8 cellular contexts compared by ENCODE assay signal in the genomic region with DNA sequence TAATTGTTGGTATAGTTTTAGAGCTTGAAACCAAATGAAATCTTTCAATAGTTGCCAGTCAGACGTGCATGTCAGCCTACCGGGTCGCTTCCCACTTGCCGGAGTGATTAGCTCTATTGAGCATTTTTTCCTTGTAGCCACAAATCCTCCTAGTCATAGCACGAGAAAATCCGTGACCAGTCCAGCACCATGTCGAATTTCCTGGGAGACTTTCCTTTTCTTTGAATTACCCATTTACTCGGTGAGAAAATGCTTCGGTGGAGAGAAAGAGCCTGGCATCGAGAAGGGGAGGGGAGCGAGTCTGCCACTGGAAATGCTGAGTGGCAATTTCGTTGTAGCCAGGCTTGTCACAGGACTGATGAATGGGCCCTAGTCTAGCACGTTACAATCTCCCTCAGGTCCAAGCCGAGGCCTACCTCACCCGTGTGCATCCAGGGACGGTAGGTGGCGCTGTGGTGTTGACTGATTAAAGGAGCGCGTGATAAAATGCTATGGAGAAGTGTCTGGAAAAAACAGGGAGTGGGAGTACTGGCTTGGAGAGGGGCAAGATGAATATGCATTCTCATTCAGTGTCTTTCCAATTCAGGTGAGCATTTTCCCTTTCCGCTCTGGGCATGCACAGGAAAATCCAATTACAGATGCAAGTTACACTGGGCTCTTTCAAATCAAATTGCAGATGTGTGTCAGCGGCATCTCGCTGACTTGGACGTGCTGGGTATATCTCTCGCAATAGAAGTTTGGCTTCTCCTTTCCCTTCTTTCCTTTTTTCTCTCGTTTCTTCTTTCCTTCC.
DNase-seq lines count a peak whose midpoint lies in the region; ATAC-seq and TF ChIP-seq lines count a peak whose summit lies in the region.

No MANE protein-coding gene starts in this region.

- no peak overlapping the region for H3K4me3 ChIP-seq in left ventricle myocardium inferior
- no peak overlapping the region for H3K4me3 ChIP-seq in retinal pigment epithelial cell (ENCODE audit: low read length)

- TF ChIP-seq CTCF in left ventricle myocardium inferior (IDR thresholded peaks at IDR 0.05; ENCODE audit: borderline replicate concordance) (peak; percentile 65), retinal pigment epithelial cell (conservative IDR thresholded peaks at IDR 0.05; ENCODE audit: low read depth, low read length) (peak; percentile 95)

- ATAC-seq in GM21717 (IDR thresholded peaks at IDR 0.05; ENCODE audit: unreplicated experiment) (peak; percentile 61), HG02763 (IDR thresholded peaks at IDR 0.05; ENCODE audit: unreplicated experiment) (no peak)
- peak; percentile 83 for ATAC-seq in activated naive CD8-positive, alpha-beta T cell treated with anti-CD3 and anti-CD28 coated beads, Interleukin-2, amount 10 ng/mL, durations not matched to agents 7 days and 5 days (ENCODE audit: low read depth)

- H3K4me3 Mint-ChIP-seq in activated naive CD8-positive, alpha-beta T cell treated with anti-CD3 and anti-CD28 coated beads, Interleukin-2, amount 10 ng/mL, durations not matched to agents 7 days and 5 days: no peak overlapping the region

- H3K27ac ChIP-seq in left ventricle myocardium inferior (replicated peaks): no peak overlapping the region

- H3K9me3 Mint-ChIP-seq in activated naive CD8-positive, alpha-beta T cell treated with anti-CD3 and anti-CD28 coated beads, Interleukin-2, amount 10 ng/mL, durations not matched to agents 7 days and 5 days: no peaks in the 10 kb centered on the region

- no peaks in the 10 kb centered on the region for H3K36me3 ChIP-seq in left ventricle myocardium inferior

- POLR2A ChIA-PET in activated naive CD8-positive, alpha-beta T cell treated with anti-CD3 and anti-CD28 coated beads, Interleukin-2, amount 10 ng/mL, durations not matched to agents 7 days and 5 days (lab: Charles Lee): no interaction called here

- intact Hi-C loops in left ventricle myocardium inferior (cut with micrococcal nuclease): no loop called here

- H3K9me3 ChIP-seq in left ventricle myocardium inferior (replicated peaks): no peaks in the 10 kb centered on the region

- peaks cover 10% of the 10 kb centered on the region for H3K27me3 Mint-ChIP-seq in activated naive CD8-positive, alpha-beta T cell treated with anti-CD3 and anti-CD28 coated beads, Interleukin-2, amount 10 ng/mL, durations not matched to agents 7 days and 5 days

- H3K36me3 Mint-ChIP-seq in activated naive CD8-positive, alpha-beta T cell treated with anti-CD3 and anti-CD28 coated beads, Interleukin-2, amount 10 ng/mL, durations not matched to agents 7 days and 5 days: no peaks in the 10 kb centered on the region

- no peak overlapping the region for H3K27ac Mint-ChIP-seq in activated naive CD8-positive, alpha-beta T cell treated with anti-CD3 and anti-CD28 coated beads, Interleukin-2, amount 10 ng/mL, durations not matched to agents 7 days and 5 days

- DNase-seq in Daoy (ENCODE audit: low read depth) (peak; percentile 19), LHCN-M2 (ENCODE audit: low read depth) (peak; percentile 39), SKM-1 (lab: John Stamatoyannopoulos, UW; ENCODE audit: unreplicated experiment) (peak; percentile 69), left ventricle myocardium inferior (peak; percentile 66), retinal pigment epithelial cell (ENCODE audit: low read depth) (peak; percentile 38)
- DNase-seq in activated naive CD8-positive, alpha-beta T cell treated with anti-CD3 and anti-CD28 coated beads, Interleukin-2, amount 10 ng/mL, durations not matched to agents 7 days and 5 days: peak; percentile 69

- H3K27me3 ChIP-seq in left ventricle myocardium inferior (ENCODE audit: low read depth): peaks cover 13% of the 10 kb centered on the region

- peaks cover 4% of the 10 kb centered on the region for H3K4me1 Mint-ChIP-seq in activated naive CD8-positive, alpha-beta T cell treated with anti-CD3 and anti-CD28 coated beads, Interleukin-2, amount 10 ng/mL, durations not matched to agents 7 days and 5 days

- no peaks in the 10 kb centered on the region for H3K4me1 ChIP-seq in left ventricle myocardium inferior

Comparison
In these comparisons a context has a peak if more than half of its experiments do, and no peak if none do; other contexts are left out.
1. DNase-seq: peak in every context shown above with its lines; median percentile 69 in SKM-1; 69 in activated naive CD8-positive, alpha-beta T cell treated with anti-CD3 and anti-CD28 coated beads, Interleukin-2, amount 10 ng/mL, durations not matched to agents 7 days and 5 days; 66 in left ventricle myocardium inferior; 39 in LHCN-M2; 38 in retinal pigment epithelial cell; 19 in Daoy.